ENCODE assay signal across 3 cellular contexts in the genomic region with DNA sequence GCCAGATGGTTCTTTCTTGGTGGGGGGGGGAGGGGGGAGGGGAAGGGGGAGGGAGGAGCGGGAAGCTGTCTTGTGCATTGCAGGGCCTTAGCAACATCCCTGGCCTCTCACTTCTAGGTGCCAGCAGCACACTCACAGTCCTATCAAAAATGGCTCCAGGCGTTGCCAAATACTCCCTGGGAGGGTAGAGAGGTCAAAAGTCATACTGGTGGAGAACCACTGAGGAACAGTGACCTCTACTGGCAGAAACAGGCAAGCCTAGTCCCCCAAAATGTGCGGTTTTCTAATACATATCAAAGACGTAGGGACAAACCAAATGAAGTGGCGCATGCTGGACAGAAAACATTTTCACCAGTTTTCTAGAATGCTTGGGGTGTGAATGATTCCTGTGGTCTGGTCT. TPM values are rescaled to one million over a fixed set of nuclear protein-coding genes. Genes with fewer than 3 reads are reported as not detected.
"Had no signal": no experiment of that assay in that cellular context is flagged by ENCODE, and none has a peak within 500 bp of the region (broad histone marks: within the 10 kb centered on the region; RNA-seq: fewer than 3 reads in every experiment).

No MANE protein-coding gene starts in this region.

RNA-seq across cellular contexts. Expression of a gene that starts 17.1 kb away (rescaled TPM):
- total RNA-seq: aorta, vagina had no signal
- polyA plus RNA-seq: aorta had no signal

RNA-seq across cellular contexts. Expression of a gene that starts 46.8 kb away (rescaled TPM):
- total RNA-seq: activated CD4-positive, alpha-beta memory T cell treated with anti-CD3 and anti-CD28 coated beads for 36 hours had no signal
